ENCODE assay signal across 15 cellular contexts in the genomic region with DNA sequence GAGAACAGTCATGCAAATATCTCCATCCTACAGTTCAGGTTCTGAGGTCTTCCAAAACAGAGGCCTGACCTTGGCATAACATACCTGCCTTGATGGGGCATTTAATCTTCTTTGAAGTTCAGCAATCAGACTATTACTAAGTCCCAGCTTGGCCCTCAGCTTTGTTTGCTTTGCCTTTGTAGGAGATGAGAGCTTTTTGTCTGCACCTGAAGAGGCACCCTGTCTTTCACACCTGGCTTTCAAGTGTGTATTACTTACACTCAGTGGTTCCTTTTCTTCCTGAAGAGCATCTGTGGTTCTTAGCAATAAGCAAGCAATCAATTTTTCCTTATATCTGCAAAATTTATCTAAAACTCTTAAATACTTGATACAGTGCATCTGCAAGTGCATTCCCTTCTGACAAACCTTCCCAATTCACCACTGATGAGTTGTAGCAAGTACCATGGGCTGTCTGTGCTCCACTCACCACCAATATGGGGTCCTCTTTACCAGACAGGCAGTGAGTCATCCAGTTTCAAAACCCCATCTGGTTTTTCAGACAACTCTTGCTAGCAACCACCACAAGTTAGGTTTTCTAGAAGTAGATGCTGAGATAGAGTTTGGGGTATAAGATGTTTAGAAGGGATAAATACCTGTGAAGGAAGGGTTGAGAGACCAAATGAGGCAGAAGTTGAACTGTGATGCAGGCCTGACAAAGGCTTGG.
A peak's percentile ranks its signal among the peaks of the same experiment; 100 is the strongest.
DNase-seq lines count a peak whose midpoint lies in the region; ATAC-seq and TF ChIP-seq lines count a peak whose summit lies in the region.
"Had no signal": no experiment of that assay in that cellular context is flagged by ENCODE, and none has a peak within 500 bp of the region (broad histone marks: within the 10 kb centered on the region; RNA-seq: fewer than 3 reads in every experiment).

No MANE protein-coding gene starts in this region.

- ATAC-seq in HG03520 (IDR thresholded peaks at IDR 0.05; ENCODE audit: unreplicated experiment) (peak; percentile 39), activated B cell treated with CpG ODN at 0.5 μM for 24 hours (ENCODE audit: low read depth) (no peak), HG02763 (IDR thresholded peaks at IDR 0.05; ENCODE audit: unreplicated experiment) (no peak), GM19324 (IDR thresholded peaks at IDR 0.05; ENCODE audit: low FRiP score, unreplicated experiment) (no peak)
- peak; percentile 62 for ATAC-seq in stimulated activated naive CD8-positive, alpha-beta T cell treated with anti-CD3 and anti-CD28 coated beads, Interleukin-15, amount 100 ng/mL, for 72 hours
- ATAC-seq: gastrocnemius medialis, mucosa of descending colon, T-helper 17 cell had no signal

- no peak for TF ChIP-seq CTCF in activated B cell treated with CpG ODN at 0.5 μM for 24 hours (IDR thresholded peaks at IDR 0.05)

- DNase-seq in activated naive CD4-positive, alpha-beta T cell treated with anti-CD3 and anti-CD28 coated beads, Interleukin-2, amount 10 ng/mL, durations not matched to agents 7 days and 5 days, result peak; percentile 22
- no peak for DNase-seq in activated naive CD4-positive, alpha-beta T cell (lab: John Stamatoyannopoulos, UW)
- DNase-seq in activated B cell treated with CpG ODN at 0.5 μM for 24 hours, result no peak
- peak in 1 of 2 donors; percentile 26 for DNase-seq in stimulated activated naive CD8-positive, alpha-beta T cell treated with anti-CD3 and anti-CD28 coated beads, Interleukin-15, amount 100 ng/mL, for 72 hours
- no peak for DNase-seq in germinal center (ENCODE audit: low spot score)
- DNase-seq: effector CD8-positive, alpha-beta T cell; gastrocnemius medialis; kidney; mucosa of descending colon; NCI-H1694; OCI-M1; T-helper 17 cell had no signal

- peaks cover 21% of the 10 kb centered on the region for H3K9me3 Mint-ChIP-seq in activated naive CD4-positive, alpha-beta T cell treated with anti-CD3 and anti-CD28 coated beads, Interleukin-2, amount 10 ng/mL, durations not matched to agents 7 days and 5 days
- peaks cover 38% of the 10 kb centered on the region for H3K9me3 Mint-ChIP-seq in activated B cell treated with CpG ODN at 0.5 μM for 24 hours
- H3K9me3 Mint-ChIP-seq in stimulated activated naive CD8-positive, alpha-beta T cell treated with anti-CD3 and anti-CD28 coated beads, Interleukin-15, amount 100 ng/mL, for 72 hours, result peaks cover 6 to 27% of the 10 kb centered on the region in 2 donors

- H3K27ac Mint-ChIP-seq in activated naive CD4-positive, alpha-beta T cell treated with anti-CD3 and anti-CD28 coated beads, Interleukin-2, amount 10 ng/mL, durations not matched to agents 7 days and 5 days, result peak overlapping the region; percentile 53
- H3K27ac Mint-ChIP-seq in activated B cell treated with CpG ODN at 0.5 μM for 24 hours, result peak overlapping the region; percentile 71
- no peak overlapping the region for H3K27ac Mint-ChIP-seq in stimulated activated naive CD8-positive, alpha-beta T cell treated with anti-CD3 and anti-CD28 coated beads, Interleukin-15, amount 100 ng/mL, for 72 hours
- H3K27ac Mint-ChIP-seq: T-helper 17 cell had no signal

- intact Hi-C loops in activated B cell treated with CpG ODN at 0.5 μM for 24 hours (cut with micrococcal nuclease), result no loop called here

- H3K27me3 Mint-ChIP-seq in activated naive CD4-positive, alpha-beta T cell treated with anti-CD3 and anti-CD28 coated beads, Interleukin-2, amount 10 ng/mL, durations not matched to agents 7 days and 5 days, result no peaks in the 10 kb centered on the region
- no peaks in the 10 kb centered on the region for H3K27me3 Mint-ChIP-seq in activated B cell treated with CpG ODN at 0.5 μM for 24 hours
- H3K27me3 Mint-ChIP-seq in stimulated activated naive CD8-positive, alpha-beta T cell treated with anti-CD3 and anti-CD28 coated beads, Interleukin-15, amount 100 ng/mL, for 72 hours, result no peaks in the 10 kb centered on the region
- H3K27me3 Mint-ChIP-seq: T-helper 17 cell had no signal

- no peak overlapping the region for H3K4me3 Mint-ChIP-seq in activated naive CD4-positive, alpha-beta T cell treated with anti-CD3 and anti-CD28 coated beads, Interleukin-2, amount 10 ng/mL, durations not matched to agents 7 days and 5 days
- H3K4me3 Mint-ChIP-seq in activated B cell treated with CpG ODN at 0.5 μM for 24 hours, result peak overlapping the region; percentile 9
- H3K4me3 Mint-ChIP-seq in stimulated activated naive CD8-positive, alpha-beta T cell treated with anti-CD3 and anti-CD28 coated beads, Interleukin-15, amount 100 ng/mL, for 72 hours, result no peak overlapping the region
- H3K4me3 Mint-ChIP-seq: T-helper 17 cell had no signal

- POLR2A ChIA-PET in activated B cell treated with CpG ODN at 0.5 μM for 24 hours (lab: Charles Lee), result interaction anchor here (0.6 kb wide), 1 partner anchor 336 kb away, joined by 3 read pairs; no protein-coding TSS in a partner anchor

- CTCF ChIA-PET in activated naive CD4-positive, alpha-beta T cell treated with anti-CD3 and anti-CD28 coated beads, Interleukin-2, amount 10 ng/mL, durations not matched to agents 7 days and 5 days (lab: Charles Lee), result interaction anchor here (1.2 kb wide), 1 partner anchor 11 kb away, joined by 3 read pairs; no protein-coding TSS in a partner anchor
- CTCF ChIA-PET in activated B cell treated with CpG ODN at 0.5 μM for 24 hours (lab: Charles Lee), result no interaction called here

- peaks cover 51% of the 10 kb centered on the region for H3K4me1 Mint-ChIP-seq in activated naive CD4-positive, alpha-beta T cell treated with anti-CD3 and anti-CD28 coated beads, Interleukin-2, amount 10 ng/mL, durations not matched to agents 7 days and 5 days
- peaks cover 39% of the 10 kb centered on the region for H3K4me1 Mint-ChIP-seq in activated B cell treated with CpG ODN at 0.5 μM for 24 hours
- H3K4me1 Mint-ChIP-seq in stimulated activated naive CD8-positive, alpha-beta T cell treated with anti-CD3 and anti-CD28 coated beads, Interleukin-15, amount 100 ng/mL, for 72 hours, result peaks cover 47% of the 10 kb centered on the region

- H3K36me3 Mint-ChIP-seq in activated naive CD4-positive, alpha-beta T cell treated with anti-CD3 and anti-CD28 coated beads, Interleukin-2, amount 10 ng/mL, durations not matched to agents 7 days and 5 days, result peaks cover 22% of the 10 kb centered on the region
- H3K36me3 Mint-ChIP-seq in activated B cell treated with CpG ODN at 0.5 μM for 24 hours (ENCODE audit: low read depth), result peaks cover 28% of the 10 kb centered on the region

Comparison
In these comparisons a context has a peak if more than half of its experiments do, and no peak if none do; other contexts are left out.
1. H3K27ac Mint-ChIP-seq: peak in activated naive CD4-positive, alpha-beta T cell treated with anti-CD3 and anti-CD28 coated beads, Interleukin-2, amount 10 ng/mL, durations not matched to agents 7 days and 5 days (single experiment) and activated B cell treated with CpG ODN at 0.5 μM for 24 hours (single experiment); none in stimulated activated naive CD8-positive, alpha-beta T cell treated with anti-CD3 and anti-CD28 coated beads, Interleukin-15, amount 100 ng/mL, for 72 hours (0 of 2).
2. ATAC-seq: peak in HG03520 (single experiment) and stimulated activated naive CD8-positive, alpha-beta T cell treated with anti-CD3 and anti-CD28 coated beads, Interleukin-15, amount 100 ng/mL, for 72 hours (single experiment); none in activated B cell treated with CpG ODN at 0.5 μM for 24 hours (single experiment), HG02763 (single experiment) and GM19324 (single experiment).